Comparison of ENCODE assay signal across 27 cellular contexts in the genomic region with DNA sequence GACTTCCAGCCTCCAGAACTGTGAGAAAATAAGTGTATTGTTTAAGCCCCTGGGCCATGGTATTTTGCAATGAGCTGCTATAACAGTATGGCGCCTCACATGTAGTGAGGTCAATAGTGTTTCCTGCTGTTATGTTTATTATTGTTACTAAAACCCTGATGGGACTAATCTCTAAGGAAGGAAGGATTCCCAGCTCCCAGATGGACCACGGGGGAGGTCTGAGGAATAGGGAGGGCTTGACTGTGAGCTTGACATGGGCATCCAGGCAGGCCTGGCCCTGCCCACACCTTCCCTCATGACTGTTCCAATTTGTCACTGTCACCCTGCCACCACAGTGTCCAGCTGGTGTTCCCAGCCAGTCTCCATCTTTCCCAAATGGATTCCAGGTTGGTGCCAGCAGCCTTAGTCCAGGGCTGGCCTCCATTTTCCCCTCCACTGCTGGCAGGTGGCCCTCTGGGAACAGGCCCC. TPM values are rescaled to one million over a fixed set of nuclear protein-coding genes. Genes with fewer than 3 reads are reported as not detected.
DNase-seq lines count a peak whose midpoint lies in the region; ATAC-seq and TF ChIP-seq lines count a peak whose summit lies in the region.
"Had no signal": no experiment of that assay in that cellular context is flagged by ENCODE, and none has a peak within 500 bp of the region (broad histone marks: within the 10 kb centered on the region; RNA-seq: fewer than 3 reads in every experiment).

No MANE protein-coding gene starts in this region.

- ATAC-seq in GM18505 (IDR thresholded peaks at IDR 0.05; ENCODE audit: unreplicated experiment) (no peak), GM18909 (IDR thresholded peaks at IDR 0.05; ENCODE audit: poor library complexity, unreplicated experiment) (no peak)
- ATAC-seq: foreskin keratinocyte, left ventricle myocardium superior, upper lobe of right lung had no signal

- no peaks in the 10 kb centered on the region for H3K27me3 Mint-ChIP-seq in glutamatergic neuron (ENCODE audit: unreplicated experiment)
- H3K27me3 Mint-ChIP-seq: activated naive CD4-positive, alpha-beta T cell treated with anti-CD3 and anti-CD28 coated beads, Interleukin-2, amount 50 U/mL, for 24 hours; central memory CD8-positive, alpha-beta T cell; progenitor cell of endocrine pancreas had no signal

- peaks cover 5% of the 10 kb centered on the region for H3K9me3 Mint-ChIP-seq in glutamatergic neuron (ENCODE audit: unreplicated experiment)

- TF ChIP-seq CTCF in glutamatergic neuron (IDR thresholded peaks at IDR 0.05; ENCODE audit: partially characterized antibody, unreplicated experiment) = no peak

- DNase-seq in D341Med (ENCODE audit: low spot score) = peak; percentile 8
- peak; percentile 67 for DNase-seq in RPMI7951 (ENCODE audit: low read depth)
- peak; percentile 37 to 54 for DNase-seq in dermis microvascular lymphatic vessel endothelial cell (ENCODE audit: low read depth in 2 of 2)
- peak; percentile 90 for DNase-seq in myocyte (ENCODE audit: low read depth)
- no peak for DNase-seq in activated naive CD4-positive, alpha-beta T cell treated with anti-CD3 and anti-CD28 coated beads, Interleukin-2, amount 50 U/mL, for 16 hours
- DNase-seq in glutamatergic neuron = no peak
- DNase-seq: activated CD4-positive, alpha-beta T cell treated with anti-CD3 and anti-CD28 coated beads for 4 hours; CD8-positive, alpha-beta memory T cell; effector memory CD4-positive, alpha-beta T cell; erythroblast; foreskin keratinocyte; GF-D8; hippocampal formation; left ventricle myocardium superior; NCI-H1092; NCI-H1930; NCI-H69; stimulated activated CD4-positive, alpha-beta T cell treated with anti-CD3 and anti-CD28 coated beads, Interleukin-2, amount 100 ng/mL, for 24 hours; T-helper 2 cell; upper lobe of right lung had no signal

- H3K36me3 Mint-ChIP-seq in glutamatergic neuron (ENCODE audit: unreplicated experiment) = no peaks in the 10 kb centered on the region

- TF ChIP-seq POLR2A in GM18505 (IDR thresholded peaks at IDR 0.05; ENCODE audit: borderline replicate concordance, extremely low read depth, insufficient read depth, insufficient read length) = no peak

- H3K4me1 Mint-ChIP-seq in glutamatergic neuron (ENCODE audit: low read depth, unreplicated experiment) = no peaks in the 10 kb centered on the region
- H3K4me1 Mint-ChIP-seq: activated naive CD4-positive, alpha-beta T cell treated with anti-CD3 and anti-CD28 coated beads, Interleukin-2, amount 50 U/mL, for 24 hours; CD8-positive, alpha-beta memory T cell; central memory CD8-positive, alpha-beta T cell; neural crest cell had no signal

- no peak overlapping the region for H3K27ac Mint-ChIP-seq in glutamatergic neuron (ENCODE audit: unreplicated experiment)
- H3K27ac Mint-ChIP-seq: activated naive CD4-positive, alpha-beta T cell treated with anti-CD3 and anti-CD28 coated beads, Interleukin-2, amount 50 U/mL, for 24 hours; activated T-helper 1 cell treated with anti-CD3 and anti-CD28 coated beads, Interleukin-12 subunit alpha, Interleukin-12 subunit beta, Interleukin-2, Interleukin-4 antibody, amounts not matched to agents 30 ng/mL and 10 ng/mL and 1 ng/mL, durations not matched to agents 14 hours and 24 hours and 36 hours; CD8-positive, alpha-beta memory T cell; progenitor cell of endocrine pancreas had no signal

- H3K4me3 Mint-ChIP-seq in glutamatergic neuron (ENCODE audit: unreplicated experiment) = no peak overlapping the region
- H3K4me3 Mint-ChIP-seq: activated naive CD4-positive, alpha-beta T cell treated with anti-CD3 and anti-CD28 coated beads, Interleukin-2, amount 50 U/mL, for 24 hours; activated T-helper 1 cell treated with anti-CD3 and anti-CD28 coated beads, Interleukin-12 subunit alpha, Interleukin-12 subunit beta, Interleukin-2, Interleukin-4 antibody, amounts not matched to agents 30 ng/mL and 10 ng/mL and 1 ng/mL, durations not matched to agents 14 hours and 24 hours and 36 hours; CD8-positive, alpha-beta memory T cell; central memory CD8-positive, alpha-beta T cell; neural crest cell had no signal

RNA-seq across cellular contexts. Expression of a gene that starts 14.5 kb away (rescaled TPM):
- total RNA-seq in RPMI7951 (2014; rRNA removed; shearing (Covaris generic)) = 32.7 and 33.6 TPM in 2 replicates
- 56.0 and 211 TPM in 2 replicates for total RNA-seq in dermis microvascular lymphatic vessel endothelial cell
- total RNA-seq in myocyte = 99.1 and 133 TPM in 2 replicates
- polyA plus RNA-seq in myocyte (2012) = 44.2 TPM
- 38.6 TPM for total RNA-seq in glutamatergic neuron (ENCODE audit: unreplicated experiment)

Comparison
In these comparisons a context has a peak if more than half of its experiments do, and no peak if none do; other contexts are left out.
1. DNase-seq: peak in D341Med (single experiment), RPMI7951 (single experiment), dermis microvascular lymphatic vessel endothelial cell (2 of 2) and myocyte (single experiment); none in activated naive CD4-positive, alpha-beta T cell treated with anti-CD3 and anti-CD28 coated beads, Interleukin-2, amount 50 U/mL, for 16 hours (single experiment) and glutamatergic neuron (single experiment).